Comparison of ENCODE assay signal across 8 cellular contexts in genomic region chr19:3284759-3285646, GRCh38.
DNase-seq lines count a peak whose midpoint lies in the region; ATAC-seq, FAIRE-seq and TF ChIP-seq lines count a peak whose summit lies in the region.

No MANE protein-coding gene starts in this region.

- H3K27ac ChIP-seq in PC-3 (ENCODE audit: low read length) (peak overlapping the region; percentile 75), fibroblast of lung (ENCODE audit: insufficient read depth, low read length) (no peak overlapping the region), osteoblast (ENCODE audit: low read depth, low read length) (no peak overlapping the region)

- H3K79me2 ChIP-seq in PC-3 (ENCODE audit: low read length) (no peaks in the 10 kb centered on the region), fibroblast of lung (ENCODE audit: control insufficient read depth, insufficient read depth, low read length) (no peaks in the 10 kb centered on the region), osteoblast (ENCODE audit: insufficient read depth, low read length) (no peaks in the 10 kb centered on the region)

- no peak for FAIRE-seq in GM12892 (lab: Jason Lieb, UNC)
- FAIRE-seq in RCC 7860 (lab: Jason Lieb, UNC), result no peak

- H3K9me2 ChIP-seq in PC-3 (replicated peaks; ENCODE audit: low read length), result no peaks in the 10 kb centered on the region

- POLR2A ChIA-PET in PC-3 (lab: Charles Lee; ENCODE audit: unreplicated experiment), result interaction anchor here (0.6 to 1.4 kb wide), 3 partner anchors 9 to 185 kb away, joined by 3 to 14 read pairs (median 4); no protein-coding TSS in a partner anchor

- H3K4me1 ChIP-seq in PC-3 (ENCODE audit: insufficient read depth, low read length), result peaks cover 5% of the 10 kb centered on the region
- H3K4me1 ChIP-seq in fibroblast of lung (ENCODE audit: control insufficient read depth, extremely low read depth, insufficient read depth, low read length), result no peaks in the 10 kb centered on the region
- H3K4me1 ChIP-seq in osteoblast (ENCODE audit: insufficient read depth, low read length), result no peaks in the 10 kb centered on the region

- ATAC-seq in PC-3 (peak; percentile 84), HG02678 (IDR thresholded peaks at IDR 0.05; ENCODE audit: unreplicated experiment) (no peak)

- DNase-seq in H7, result peak; percentile 97
- DNase-seq in PC-3, result peak; percentile 95
- peak; percentile 80 for DNase-seq in activated T-cell treated with anti-CD3 and anti-CD28 coated beads for 48 hours (ENCODE audit: low read depth)
- peak; percentile 25 to 47 for DNase-seq in fibroblast of lung (ENCODE audit: low read depth in 2 of 2)
- DNase-seq in osteoblast (ENCODE audit: insufficient read length, low spot score, missing footprints), result peak; percentile 86
- no peak for DNase-seq in GM12892 (ENCODE audit: insufficient read length)
- DNase-seq in RCC 7860 (ENCODE audit: low spot score), result no peak

- intact Hi-C loops in PC-3 (cut with micrococcal nuclease), result loop anchor here (1.0 kb wide), 1 partner anchor 9 kb away; no protein-coding TSS in a partner anchor

- H3F3A ChIP-seq in PC-3 (ENCODE audit: low read length, unreplicated experiment), result no peaks in the 10 kb centered on the region

- H3K27me3 ChIP-seq in H7 (ENCODE audit: control insufficient read depth, insufficient read depth, low read length) (peaks cover 15% of the 10 kb centered on the region; the same call in 1 of the 2 replicates), PC-3 (ENCODE audit: low read length) (no peaks in the 10 kb centered on the region), fibroblast of lung (ENCODE audit: control insufficient read depth, insufficient read depth, low read length) (peaks cover 14% of the 10 kb centered on the region), osteoblast (ENCODE audit: insufficient read depth, low read length) (peaks cover 24% of the 10 kb centered on the region)

- H4K20me1 ChIP-seq in PC-3 (ENCODE audit: low read length), result no peaks in the 10 kb centered on the region
- no peaks in the 10 kb centered on the region for H4K20me1 ChIP-seq in fibroblast of lung (ENCODE audit: control insufficient read depth, extremely low read depth, insufficient read depth, low read length)
- no peaks in the 10 kb centered on the region for H4K20me1 ChIP-seq in osteoblast (ENCODE audit: insufficient read depth, low read length)

- TF ChIP-seq CTCF in PC-3 (conservative IDR thresholded peaks at IDR 0.05; ENCODE audit: low read depth, low read length) (no peak), fibroblast of lung (conservative IDR thresholded peaks at IDR 0.05 in 1 of 2, IDR thresholded peaks at IDR 0.05 in 1 of 2; ENCODE audit: low read depth in 1 of 2, low read length in 2 of 2) (no peak), osteoblast (IDR thresholded peaks at IDR 0.05; ENCODE audit: extremely low read depth, low read depth, low read length) (no peak)

- H3K4me3 ChIP-seq in H7 (ENCODE audit: insufficient read depth, low read depth, low read length) (peak overlapping the region; percentile 43), PC-3 (ENCODE audit: low read length) (peak overlapping the region; percentile 57), fibroblast of lung (replicated peaks in 1 of 4; ENCODE audit: control extremely low read depth in 1 of 4, insufficient read depth in 1 of 4, low read depth in 3 of 4, low read length in 4 of 4) (peak overlapping the region in 1 of 4 experiments; percentile 14), osteoblast (ENCODE audit: insufficient read depth, low read length) (no peak overlapping the region)

- no peaks in the 10 kb centered on the region for H3K36me3 ChIP-seq in H7 (replicated peaks; ENCODE audit: control insufficient read depth, insufficient read depth, low read length)
- H3K36me3 ChIP-seq in PC-3 (ENCODE audit: low read depth, low read length), result no peaks in the 10 kb centered on the region
- no peaks in the 10 kb centered on the region for H3K36me3 ChIP-seq in fibroblast of lung (ENCODE audit: control insufficient read depth, insufficient read depth, low read length)
- no peaks in the 10 kb centered on the region for H3K36me3 ChIP-seq in osteoblast (ENCODE audit: insufficient read depth, low read length)

- CTCF ChIA-PET in PC-3 (lab: Charles Lee), result interaction anchor here (0.9 to 1.0 kb wide), 2 partner anchors 9 to 20 kb away, joined by 5 to 7 read pairs; no protein-coding TSS in a partner anchor

- H3K9ac ChIP-seq in PC-3 (ENCODE audit: low read length) (peak overlapping the region; percentile 56), fibroblast of lung (ENCODE audit: insufficient read depth, low read length) (no peak overlapping the region)

- H2AFZ ChIP-seq in PC-3 (ENCODE audit: low read length) (peak overlapping the region; percentile 80), fibroblast of lung (ENCODE audit: low read length) (peak overlapping the region; percentile 35), osteoblast (ENCODE audit: low read length) (peak overlapping the region; percentile 51)

- BruUV-seq in PC-3 (replicated peaks; lab: Mats Ljungman, UMichigan), result no TSS peak

- peak overlapping the region; percentile 88 for H3K4me2 ChIP-seq in PC-3 (ENCODE audit: low read length)
- H3K4me2 ChIP-seq in fibroblast of lung (ENCODE audit: extremely low read depth, insufficient read depth, low read length), result peak overlapping the region; percentile 35
- H3K4me2 ChIP-seq in osteoblast (ENCODE audit: insufficient read depth, low read length), result peak overlapping the region; percentile 53

- no peaks in the 10 kb centered on the region for H3K9me3 ChIP-seq in PC-3 (ENCODE audit: low read length)
- H3K9me3 ChIP-seq in fibroblast of lung (ENCODE audit: control insufficient read depth, insufficient read depth, low read depth, low read length), result no peaks in the 10 kb centered on the region
- H3K9me3 ChIP-seq in osteoblast (ENCODE audit: low read depth, low read length), result no peaks in the 10 kb centered on the region

- TF ChIP-seq POLR2A in GM12892 (IDR thresholded peaks at IDR 0.05; ENCODE audit: low read depth, low read length), result no peak

Comparison
In these comparisons a context has a peak if more than half of its experiments do, and no peak if none do; other contexts are left out.
1. DNase-seq: peak in H7 (single experiment), PC-3 (single experiment), activated T-cell treated with anti-CD3 and anti-CD28 coated beads for 48 hours (single experiment), fibroblast of lung (2 of 2) and osteoblast (single experiment); none in GM12892 (single experiment) and RCC 7860 (single experiment).
2. H3K4me2 ChIP-seq: peak in every context shown above with its lines; median percentile 88 in PC-3; 53 in osteoblast; 35 in fibroblast of lung.
3. Peak in every context shown above with its lines, with median percentiles within 50 percentile points of each other: H2AFZ ChIP-seq.